ENCODE assay signal across 16 cellular contexts in the genomic region with DNA sequence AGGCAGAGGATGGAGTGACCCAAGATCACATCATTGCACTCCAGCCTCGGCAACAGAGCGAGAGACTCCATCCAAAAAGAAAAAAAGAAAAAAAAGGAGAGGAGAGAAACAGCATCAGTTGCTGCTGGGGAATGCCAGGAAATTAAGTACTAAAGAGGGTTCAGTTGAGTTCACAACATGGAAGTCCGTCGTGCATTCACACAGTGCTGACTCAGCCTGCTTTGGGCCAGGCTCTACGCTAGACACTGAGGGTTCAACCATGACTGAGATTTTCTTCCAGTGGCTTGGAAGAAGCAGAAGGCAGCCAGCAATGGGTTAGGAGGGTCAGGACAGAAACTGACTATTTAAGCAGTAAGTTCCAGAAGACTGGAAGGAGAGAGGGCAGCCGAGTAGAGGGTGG.
DNase-seq lines count a peak whose midpoint lies in the region; ATAC-seq, FAIRE-seq and TF ChIP-seq lines count a peak whose summit lies in the region.
"Had no signal": no experiment of that assay in that cellular context is flagged by ENCODE, and none has a peak within 500 bp of the region (broad histone marks: within the 10 kb centered on the region; RNA-seq: fewer than 3 reads in every experiment).

No MANE protein-coding gene starts in this region.

- intact Hi-C loops in K562 (cut with micrococcal nuclease): no loop called here

- TF ChIP-seq POLR2A in K562 (conservative IDR thresholded peaks at IDR 0.05): no peak

- POLR2A ChIA-PET in K562 (lab: Yijun Ruan, JAX): interaction anchor here (0.6 kb wide), 1 partner anchor 101 kb away, joined by 3 read pairs; no protein-coding TSS in a partner anchor

- no peak for TF ChIP-seq CTCF in K562 (IDR thresholded peaks at IDR 0.05 in 2 of 3, conservative IDR thresholded peaks at IDR 0.05 in 1 of 3; ENCODE audit: insufficient read depth in 2 of 3, low read depth in 1 of 3, low read length in 3 of 3)
- no peak for TF ChIP-seq CTCF in progenitor cell of endocrine pancreas (IDR thresholded peaks at IDR 0.05; ENCODE audit: unreplicated experiment)

- H3K27ac ChIP-seq in BLaER1 treated with 17β-estradiol and CSF1 and Interleukin-3, amounts not matched to agents 10 nM and 100 nM: peak overlapping the region; percentile 32 to 69 (median 65); a peak in 21 of 22 replicates
- H3K27ac ChIP-seq in K562 (ENCODE audit: extremely low read depth, low read depth, low read length): no peak overlapping the region
- H3K27ac ChIP-seq: KMS-11 had no signal

- BruUV-seq in K562 (replicated peaks; lab: Mats Ljungman, UMichigan): no TSS peak

- CTCF ChIA-PET in K562 (lab: Yijun Ruan, JAX; ENCODE audit: low intra/inter-chr PET ratio): no interaction called here

- H3K27ac Mint-ChIP-seq in progenitor cell of endocrine pancreas: peak overlapping the region; percentile 65
- H3K27ac Mint-ChIP-seq: natural killer cell had no signal

- peak overlapping the region in 3 of 11 experiments; percentile 2 to 35 (median 13); a peak in 2 of 22 replicates for H3K9ac ChIP-seq in BLaER1 treated with 17β-estradiol and CSF1 and Interleukin-3, amounts not matched to agents 10 nM and 100 nM
- H3K9ac ChIP-seq in K562 (ENCODE audit: insufficient read depth in 1 of 2, low read depth in 2 of 2, low read length in 2 of 2): no peak overlapping the region
- H3K9ac ChIP-seq: KMS-11 had no signal

- TF ChIP-seq EP300 in K562 (IDR thresholded peaks at IDR 0.05; ENCODE audit: low read length): no peak

- H3K27me3 ChIP-seq in BLaER1 treated with 17β-estradiol and CSF1 and Interleukin-3, amounts not matched to agents 10 nM and 100 nM: no peaks in the 10 kb centered on the region
- peaks cover 0 to 2% of the 10 kb centered on the region in 2 experiments; a peak in 1 of 5 replicates for H3K27me3 ChIP-seq in K562 (ENCODE audit: control insufficient read depth in 2 of 2, insufficient read depth in 2 of 2, low read length in 2 of 2)
- H3K27me3 ChIP-seq: esophagus squamous epithelium had no signal

- no peak overlapping the region for H2AFZ ChIP-seq in K562 (ENCODE audit: low read depth, low read length)

- H3K9me3 ChIP-seq in BLaER1 treated with 17β-estradiol and CSF1 and Interleukin-3, amounts not matched to agents 10 nM and 100 nM (replicated peaks in 1 of 11): no peaks in the 10 kb centered on the region
- H3K9me3 ChIP-seq in K562 (replicated peaks; ENCODE audit: control insufficient read depth, insufficient read depth, low read depth, low read length): no peaks in the 10 kb centered on the region
- H3K9me3 ChIP-seq: esophagus squamous epithelium had no signal

- peaks cover 0 to 21% (median 0%) of the 10 kb centered on the region in 11 experiments; a peak in 5 of 22 replicates for H3K36me3 ChIP-seq in BLaER1 treated with 17β-estradiol and CSF1 and Interleukin-3, amounts not matched to agents 10 nM and 100 nM
- H3K36me3 ChIP-seq in K562 (ENCODE audit: control insufficient read depth, insufficient read depth, low read length): no peaks in the 10 kb centered on the region
- H3K36me3 ChIP-seq: esophagus squamous epithelium had no signal

- H3K4me2 ChIP-seq in BLaER1 treated with 17β-estradiol and CSF1 and Interleukin-3, amounts not matched to agents 10 nM and 100 nM: peak overlapping the region; percentile 62 to 90 (median 74); a peak in 21 of 22 replicates
- no peak overlapping the region for H3K4me2 ChIP-seq in K562 (ENCODE audit: insufficient read depth, low read length)
- H3K4me2 ChIP-seq: KMS-11 had no signal

- DNase-seq in K562 (ENCODE audit: extremely low read depth in 1 of 4, low spot score in 3 of 4) (no peak), kidney tubule cell (ENCODE audit: low spot score) (peak; percentile 45), progenitor cell of endocrine pancreas (ENCODE audit: low spot score, unreplicated experiment) (no peak), SHP77 (lab: John Stamatoyannopoulos, UW) (no peak)
- DNase-seq: dermis blood vessel endothelial cell; esophagus squamous epithelium; natural killer cell; NCI-H1092 treated with DMSO at 0.1 percent for 48 hours; NCI-H2107; stimulated activated CD4-positive, alpha-beta T cell treated with anti-CD3 and anti-CD28 coated beads, Interleukin-1b, Interleukin-23, amount 100 ng/mL, for 48 hours had no signal

- peaks cover 24% of the 10 kb centered on the region for H3K4me1 Mint-ChIP-seq in progenitor cell of endocrine pancreas (ENCODE audit: low read depth)
- H3K4me1 Mint-ChIP-seq: natural killer cell had no signal

- no peaks in the 10 kb centered on the region for H3K27me3 Mint-ChIP-seq in progenitor cell of endocrine pancreas

- H3K79me2 ChIP-seq in K562 (ENCODE audit: control insufficient read depth, insufficient read depth, low read length): no peaks in the 10 kb centered on the region

- H3K4me3 ChIP-seq in BLaER1 treated with 17β-estradiol and CSF1 and Interleukin-3, amounts not matched to agents 10 nM and 100 nM: no peak overlapping the region
- no peak overlapping the region for H3K4me3 ChIP-seq in K562
- H3K4me3 ChIP-seq: esophagus squamous epithelium, lung had no signal

- in situ Hi-C loops in K562 (cut with MboI): no loop called here

- H3K4me3 Mint-ChIP-seq in progenitor cell of endocrine pancreas (ENCODE audit: low read depth): no peak overlapping the region
- H3K4me3 Mint-ChIP-seq: natural killer cell had no signal

- peaks cover 7% of the 10 kb centered on the region for H3K36me3 Mint-ChIP-seq in progenitor cell of endocrine pancreas (ENCODE audit: insufficient read depth)
- H3K36me3 Mint-ChIP-seq: natural killer cell had no signal

- peaks cover 0 to 95% (median 33%) of the 10 kb centered on the region in 11 experiments; a peak in 16 of 22 replicates for H4K20me1 ChIP-seq in BLaER1 treated with 17β-estradiol and CSF1 and Interleukin-3, amounts not matched to agents 10 nM and 100 nM
- no peaks in the 10 kb centered on the region for H4K20me1 ChIP-seq in K562 (replicated peaks; ENCODE audit: control insufficient read depth, insufficient read depth, low read length)

- 0% methylated on average over 6 of the region's 6 CpGs for WGBS in K562 (ENCODE audit: insufficient coverage, low coverage, missing lambda C conversion rate)

- no peak for TF ChIP-seq RAD21 in K562 (CRISPR knock-in tag; conservative IDR thresholded peaks at IDR 0.05 in 1 of 2, IDR thresholded peaks at IDR 0.05 in 1 of 2)

- ATAC-seq in K562 (no peak), HG03039 (IDR thresholded peaks at IDR 0.05; ENCODE audit: unreplicated experiment) (no peak), GM19351 (IDR thresholded peaks at IDR 0.05; ENCODE audit: unreplicated experiment) (no peak), GM21529 (IDR thresholded peaks at IDR 0.05; ENCODE audit: unreplicated experiment) (no peak)
- ATAC-seq: natural killer cell had no signal

- H3K9me3 Mint-ChIP-seq in progenitor cell of endocrine pancreas (ENCODE audit: low read depth): peaks cover 4% of the 10 kb centered on the region
- H3K9me3 Mint-ChIP-seq: natural killer cell had no signal

- peaks cover 70 to 100% (median 95%) of the 10 kb centered on the region in 10 experiments for H3K4me1 ChIP-seq in BLaER1 treated with 17β-estradiol and CSF1 and Interleukin-3, amounts not matched to agents 10 nM and 100 nM
- no peaks in the 10 kb centered on the region for H3K4me1 ChIP-seq in K562 (replicated peaks in 1 of 2; ENCODE audit: control insufficient read depth in 2 of 2, insufficient read depth in 2 of 2, low read length in 2 of 2)

- no peak for FAIRE-seq in K562 (lab: Jason Lieb, UNC)

- H3K9me1 ChIP-seq in K562 (ENCODE audit: control insufficient read depth, insufficient read depth, low read length): no peaks in the 10 kb centered on the region

TF ChIP-seq in K562, 482 proteins besides CTCF, POLR2A, EP300 and RAD21:
- TF ChIP-seq, protein P1, sequence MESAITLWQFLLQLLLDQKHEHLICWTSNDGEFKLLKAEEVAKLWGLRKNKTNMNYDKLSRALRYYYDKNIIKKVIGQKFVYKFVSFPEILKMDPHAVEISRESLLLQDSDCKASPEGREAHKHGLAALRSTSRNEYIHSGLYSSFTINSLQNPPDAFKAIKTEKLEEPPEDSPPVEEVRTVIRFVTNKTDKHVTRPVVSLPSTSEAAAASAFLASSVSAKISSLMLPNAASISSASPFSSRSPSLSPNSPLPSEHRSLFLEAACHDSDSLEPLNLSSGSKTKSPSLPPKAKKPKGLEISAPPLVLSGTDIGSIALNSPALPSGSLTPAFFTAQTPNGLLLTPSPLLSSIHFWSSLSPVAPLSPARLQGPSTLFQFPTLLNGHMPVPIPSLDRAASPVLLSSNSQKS (CRISPR knock-in tag; IDR thresholded peaks at IDR 0.05): no peak
- TF ChIP-seq C11orf30 (IDR thresholded peaks at IDR 0.05; ENCODE audit: low read depth) (peak; percentile 31; the same call in 1 of the 2 replicates), ZNF316 (IDR thresholded peaks at IDR 0.05) (peak; percentile 55), MAFG (tag; conservative IDR thresholded peaks at IDR 0.05) (peak; percentile 46)
- TF ChIP-seq, protein P2, sequence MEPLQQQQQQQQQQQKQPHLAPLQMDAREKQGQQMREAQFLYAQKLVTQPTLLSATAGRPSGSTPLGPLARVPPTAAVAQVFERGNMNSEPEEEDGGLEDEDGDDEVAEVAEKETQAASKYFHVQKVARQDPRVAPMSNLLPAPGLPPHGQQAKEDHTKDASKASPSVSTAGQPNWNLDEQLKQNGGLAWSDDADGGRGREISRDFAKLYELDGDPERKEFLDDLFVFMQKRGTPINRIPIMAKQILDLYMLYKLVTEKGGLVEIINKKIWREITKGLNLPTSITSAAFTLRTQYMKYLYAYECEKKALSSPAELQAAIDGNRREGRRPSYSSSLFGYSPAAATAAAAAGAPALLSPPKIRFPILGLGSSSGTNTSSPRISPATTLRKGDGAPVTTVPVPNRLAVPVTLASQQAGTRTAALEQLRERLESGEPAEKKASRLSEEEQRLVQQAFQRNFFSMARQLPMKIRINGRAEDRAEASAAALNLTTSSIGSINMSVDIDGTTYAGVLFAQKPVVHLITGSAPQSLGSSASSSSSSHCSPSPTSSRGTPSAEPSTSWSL (CRISPR knock-in tag; IDR thresholded peaks at IDR 0.05; ENCODE audit: borderline replicate concordance): no peak
